In genomic region chr1:228396770-228397453, GRCh38 we compare ENCODE assay signal across 1 cellular context.
TF ChIP-seq lines count a peak whose summit lies in the region.

No MANE protein-coding gene starts in this region.

TF ChIP-seq in HepG2, 621 proteins besides CTCF, POLR2A, EP300 and RAD21:
- peak; percentile 27 for TF ChIP-seq RBM22 (optimal IDR thresholded peaks at IDR 0.05; ENCODE audit: low read length)
- TF ChIP-seq ZBTB7B (CRISPR knock-in tag; IDR thresholded peaks at IDR 0.05): no peak
- TF ChIP-seq AGO2 (optimal IDR thresholded peaks at IDR 0.05; ENCODE audit: low read depth, low read length): peak; percentile 69
